1 cellular context compared by ENCODE assay signal in genomic region chr16:88618182-88618955, GRCh38.
TF ChIP-seq lines count a peak whose summit lies in the region.

No MANE protein-coding gene starts in this region.

TF ChIP-seq in HepG2, 621 proteins besides CTCF, POLR2A, EP300 and RAD21 (continued from another document and continues in another):
- no peak for TF ChIP-seq ZNF407 (CRISPR knock-in tag; IDR thresholded peaks at IDR 0.05; ENCODE audit: not compliant biosample characterization)
- peak; percentile 39; the same call in 1 of the 2 replicates for TF ChIP-seq MIER3 (CRISPR knock-in tag; IDR thresholded peaks at IDR 0.05; ENCODE audit: borderline replicate concordance)
- 0 out of 2 replicates have a peak, but pooled peaks have one; percentile 49 for TF ChIP-seq ZNF180 (CRISPR knock-in tag; IDR thresholded peaks at IDR 0.05; ENCODE audit: borderline replicate concordance, low read depth)
- peak; percentile 56; the same call in 1 of the 2 replicates for TF ChIP-seq TGIF2 (CRISPR knock-in tag; IDR thresholded peaks at IDR 0.05)
- peak; percentile 79 for TF ChIP-seq GATAD2A (CRISPR knock-in tag; IDR thresholded peaks at IDR 0.05)
- peak; percentile 61; the same call in 1 of the 2 replicates for TF ChIP-seq TMF1 (CRISPR knock-in tag; IDR thresholded peaks at IDR 0.05; ENCODE audit: low read depth)
- 0 out of 2 replicates have a peak, but pooled peaks have one; percentile 40 for TF ChIP-seq SMAD1 (CRISPR knock-in tag; IDR thresholded peaks at IDR 0.05; ENCODE audit: borderline replicate concordance, low read depth)
- TF ChIP-seq HES4 (CRISPR knock-in tag; IDR thresholded peaks at IDR 0.05; ENCODE audit: borderline replicate concordance): no peak
- TF ChIP-seq ZNF256 (CRISPR knock-in tag; conservative IDR thresholded peaks at IDR 0.05): 0 out of 2 replicates have a peak, but pooled peaks have one; percentile 46
- no peak for TF ChIP-seq ZFP37 (CRISPR knock-in tag; IDR thresholded peaks at IDR 0.05; ENCODE audit: borderline replicate concordance)
- TF ChIP-seq HDAC1 (CRISPR knock-in tag; IDR thresholded peaks at IDR 0.05): peak; percentile 64; the same call in 1 of the 2 replicates
- TF ChIP-seq ZNF503 (CRISPR knock-in tag; IDR thresholded peaks at IDR 0.05): peak; percentile 80; the same call in 1 of the 2 replicates
- TF ChIP-seq PAWR (CRISPR knock-in tag; IDR thresholded peaks at IDR 0.05; ENCODE audit: borderline replicate concordance): no peak
- 0 out of 2 replicates have a peak, but pooled peaks have one; percentile 27 for TF ChIP-seq ZNF747 (CRISPR knock-in tag; IDR thresholded peaks at IDR 0.05; ENCODE audit: borderline replicate concordance)
- TF ChIP-seq ATF3 (CRISPR knock-in tag; IDR thresholded peaks at IDR 0.05): no peak
- no peak for TF ChIP-seq NCOA1 (CRISPR knock-in tag; IDR thresholded peaks at IDR 0.05)
- no peak for TF ChIP-seq AFF4 (CRISPR knock-in tag; IDR thresholded peaks at IDR 0.05)
- no peak; the same call in 1 of the 2 replicates for TF ChIP-seq ZNF12 (CRISPR knock-in tag; IDR thresholded peaks at IDR 0.05)
- no peak for TF ChIP-seq KLF13 (CRISPR knock-in tag; IDR thresholded peaks at IDR 0.05)
- no peak for TF ChIP-seq ZNF383 (CRISPR knock-in tag; IDR thresholded peaks at IDR 0.05; ENCODE audit: borderline replicate concordance)
- peak; percentile 94 for TF ChIP-seq PATZ1 (CRISPR knock-in tag; IDR thresholded peaks at IDR 0.05)
- TF ChIP-seq DRAP1 (CRISPR knock-in tag; IDR thresholded peaks at IDR 0.05): no peak
- TF ChIP-seq ZNF382 (CRISPR knock-in tag; IDR thresholded peaks at IDR 0.05; ENCODE audit: borderline replicate concordance): no peak
- no peak for TF ChIP-seq ZMYM3 (CRISPR knock-in tag; IDR thresholded peaks at IDR 0.05)
- peak; percentile 58; the same call in 1 of the 2 replicates for TF ChIP-seq AKAP8 (CRISPR knock-in tag; IDR thresholded peaks at IDR 0.05)
- peak; percentile 72; the same call in 1 of the 2 replicates for TF ChIP-seq RCOR2 (CRISPR knock-in tag; IDR thresholded peaks at IDR 0.05)
- TF ChIP-seq ZHX1 (CRISPR knock-in tag; IDR thresholded peaks at IDR 0.05; ENCODE audit: low read depth): peak; percentile 83; the same call in 1 of the 2 replicates
- TF ChIP-seq SOX5 (CRISPR knock-in tag; IDR thresholded peaks at IDR 0.05; ENCODE audit: borderline replicate concordance): no peak
- peak; percentile 93 for TF ChIP-seq ZBTB38 (CRISPR knock-in tag; IDR thresholded peaks at IDR 0.05)
- TF ChIP-seq HOXA9 (CRISPR knock-in tag; IDR thresholded peaks at IDR 0.05; ENCODE audit: borderline replicate concordance): no peak
- 0 out of 2 replicates have a peak, but pooled peaks have one; percentile 48 for TF ChIP-seq ZNF224 (CRISPR knock-in tag; IDR thresholded peaks at IDR 0.05)
- TF ChIP-seq ZBTB7A (CRISPR knock-in tag; IDR thresholded peaks at IDR 0.05): peak; percentile 73; the same call in 1 of the 2 replicates
- peak; percentile 82 for TF ChIP-seq ZBTB33 (CRISPR knock-in tag; IDR thresholded peaks at IDR 0.05)
- 0 out of 2 replicates have a peak, but pooled peaks have one; percentile 56 for TF ChIP-seq BRCA1 (CRISPR knock-in tag; IDR thresholded peaks at IDR 0.05)
